27 cellular contexts compared by ENCODE assay signal in the genomic region with DNA sequence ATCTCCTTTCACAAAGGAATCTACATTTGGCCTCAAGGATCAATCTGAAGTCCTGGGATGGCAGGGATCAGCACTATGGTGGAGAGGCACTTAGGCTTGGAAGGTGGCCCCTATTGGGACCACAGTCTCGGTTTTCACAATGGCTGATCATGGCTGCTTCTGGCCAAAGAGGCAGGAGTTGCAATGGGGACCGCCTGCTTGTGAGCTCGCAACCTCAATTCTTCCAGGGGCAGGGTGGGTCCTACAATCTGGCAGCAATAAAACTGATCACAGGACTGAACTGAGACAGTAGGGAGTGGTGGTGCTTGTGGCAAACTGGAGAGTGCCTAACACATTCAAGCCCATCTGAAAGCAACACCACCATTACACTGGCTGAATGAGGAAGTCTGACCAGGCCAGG.
"Had no signal": no experiment of that assay in that cellular context is flagged by ENCODE, and none has a peak within 500 bp of the region (broad histone marks: within the 10 kb centered on the region; RNA-seq: fewer than 3 reads in every experiment).

No MANE protein-coding gene starts in this region.

- H3K9me3 ChIP-seq: adrenal gland, Peyer's patch, SJCRH30, SK-N-SH had no signal

- H3K27me3 ChIP-seq: adrenal gland, Peyer's patch, SJCRH30 had no signal

- DNase-seq: activated CD4-positive, CD25-positive, alpha-beta regulatory T cell; activated CD8-positive, alpha-beta T cell treated with anti-CD3 and anti-CD28 coated beads for 36 hours; activated naive CD4-positive, alpha-beta T cell treated with anti-CD3 and anti-CD28 coated beads, Interleukin-2, amount 50 U/mL, for 16 hours; activated naive CD8-positive, alpha-beta T cell treated with anti-CD3 and anti-CD28 coated beads, Interleukin-2, amount 10 ng/mL, durations not matched to agents 7 days and 5 days; activated T-cell treated with anti-CD3 and anti-CD28 coated beads, Interleukin-2, amount 50 U/mL, for 4 hours; anterior cingulate cortex; caudate nucleus; MV-4-11; NCI-H1092 treated with DMSO at 0.1 percent for 48 hours; NCI-H1417 treated with DMSO at 0.1 percent for 48 hours; NCI-H1694 treated with DMSO at 0.1 percent for 48 hours; NCI-H2029 treated with DMSO at 0.1 percent for 48 hours; NCI-H345; NCI-H510A; NCI-H526 treated with DMSO at 0.1 percent for 48 hours; NCI-H82; OCI-M1; Right ventricle myocardium superior; SJCRH30; SK-N-SH; T-helper 1 cell had no signal

- H3K4me3 Mint-ChIP-seq: activated CD8-positive, alpha-beta T cell treated with anti-CD3 and anti-CD28 coated beads for 36 hours; activated naive CD8-positive, alpha-beta T cell treated with anti-CD3 and anti-CD28 coated beads, Interleukin-2, amount 10 ng/mL, durations not matched to agents 7 days and 5 days; activated T-cell treated with anti-CD3 and anti-CD28 coated beads, Interleukin-2, amount 50 U/mL, for 4 hours; activated T-helper 17 cell treated with anti-CD3 and anti-CD28 coated beads, Interleukin-2, amount 50 U/mL, for 72 hours had no signal

- ATAC-seq: activated CD8-positive, alpha-beta T cell treated with anti-CD3 and anti-CD28 coated beads for 36 hours; activated T-cell treated with anti-CD3 and anti-CD28 coated beads, Interleukin-2, amount 50 U/mL, for 4 hours; activated T-helper 17 cell treated with anti-CD3 and anti-CD28 coated beads, Interleukin-2, amount 50 U/mL, for 72 hours had no signal

- H3K27ac ChIP-seq: adrenal gland, KMS-11, Peyer's patch, RWPE1, SJCRH30, VCaP had no signal

- H3K4me3 ChIP-seq: adrenal gland, Peyer's patch, SJCRH30 had no signal

- H3K27ac Mint-ChIP-seq: activated CD8-positive, alpha-beta T cell treated with anti-CD3 and anti-CD28 coated beads for 36 hours; activated naive CD8-positive, alpha-beta T cell treated with anti-CD3 and anti-CD28 coated beads, Interleukin-2, amount 10 ng/mL, durations not matched to agents 7 days and 5 days; activated T-helper 17 cell treated with anti-CD3 and anti-CD28 coated beads, Interleukin-2, amount 50 U/mL, for 72 hours had no signal

- H3K4me1 Mint-ChIP-seq: activated naive CD8-positive, alpha-beta T cell treated with anti-CD3 and anti-CD28 coated beads, Interleukin-2, amount 10 ng/mL, durations not matched to agents 7 days and 5 days; activated T-helper 17 cell treated with anti-CD3 and anti-CD28 coated beads, Interleukin-2, amount 50 U/mL, for 72 hours had no signal

- H3K36me3 Mint-ChIP-seq: activated naive CD8-positive, alpha-beta T cell treated with anti-CD3 and anti-CD28 coated beads, Interleukin-2, amount 10 ng/mL, durations not matched to agents 7 days and 5 days had no signal

- H3K27me3 Mint-ChIP-seq: activated naive CD8-positive, alpha-beta T cell treated with anti-CD3 and anti-CD28 coated beads, Interleukin-2, amount 10 ng/mL, durations not matched to agents 7 days and 5 days; activated T-helper 17 cell treated with anti-CD3 and anti-CD28 coated beads, Interleukin-2, amount 50 U/mL, for 72 hours had no signal

- H3K4me1 ChIP-seq: adrenal gland, Peyer's patch, SJCRH30 had no signal

- H3K36me3 ChIP-seq: adrenal gland, Peyer's patch, SJCRH30 had no signal
